8 cellular contexts compared by ENCODE assay signal in the genomic region with DNA sequence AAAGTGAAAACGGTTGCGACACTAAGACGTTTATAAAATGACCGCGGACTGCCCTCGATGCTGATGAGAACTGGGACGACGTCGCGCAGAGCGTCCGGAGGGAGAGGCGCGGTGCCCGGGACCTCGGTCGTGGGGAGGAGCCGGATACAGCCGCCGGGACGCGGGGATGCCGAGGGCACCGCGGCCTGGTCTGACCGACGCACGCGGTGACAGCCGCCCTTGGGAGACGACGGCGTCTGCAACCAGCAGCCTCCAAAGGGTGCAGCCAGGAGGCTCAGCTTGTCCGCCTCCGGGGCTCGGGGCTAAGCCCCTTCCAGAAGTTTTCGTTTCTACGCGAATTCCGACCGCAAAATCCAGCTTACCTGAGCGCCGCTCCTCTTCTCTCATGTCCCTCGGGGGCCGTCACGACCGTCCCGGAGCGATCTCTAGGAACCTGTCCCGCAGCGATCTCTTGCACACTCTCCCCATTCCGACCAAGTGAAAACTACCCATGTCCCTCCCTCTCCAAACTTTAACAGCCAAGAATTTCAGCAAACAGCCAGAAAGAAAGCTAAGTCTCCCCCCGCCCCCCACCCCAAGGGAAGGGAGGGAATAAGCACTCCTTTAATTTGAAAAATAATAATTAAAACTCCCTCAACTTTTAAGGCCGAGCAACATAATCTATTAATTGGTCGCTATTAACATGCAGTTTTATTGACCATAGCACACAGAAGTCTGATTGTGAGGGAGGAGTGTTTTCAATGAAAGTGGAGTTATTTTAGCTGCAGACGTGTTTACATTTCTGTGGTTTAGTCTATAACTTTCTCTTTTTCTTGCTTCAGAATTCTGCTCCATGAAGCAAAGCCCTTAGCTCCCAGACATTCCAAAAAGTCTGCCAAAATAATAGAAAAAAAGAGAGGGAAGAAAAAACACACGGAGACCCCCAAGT.
A peak's percentile ranks its signal among the peaks of the same experiment; 100 is the strongest.
DNase-seq lines count a peak whose midpoint lies in the region; ATAC-seq and FAIRE-seq lines count a peak whose summit lies in the region.

No MANE protein-coding gene starts in this region.

- CTCF ChIA-PET in activated naive CD4-positive, alpha-beta T cell treated with anti-CD3 and anti-CD28 coated beads for 36 hours (lab: Charles Lee), result interaction anchor here (0.6 kb wide), 3 partner anchors 46 to 784 kb away, joined by 3 to 6 read pairs (median 3); a partner anchor contains a TSS

- peaks cover 48% of the 10 kb centered on the region for H3K27me3 Mint-ChIP-seq in activated naive CD4-positive, alpha-beta T cell treated with anti-CD3 and anti-CD28 coated beads for 36 hours (ENCODE audit: low read depth)
- peaks cover 57% of the 10 kb centered on the region for H3K27me3 Mint-ChIP-seq in activated naive CD8-positive, alpha-beta T cell treated with anti-CD3 and anti-CD28 coated beads, Interleukin-2, amount 50 U/mL, for 24 hours

- H3K4me1 ChIP-seq in iPS DF 6.9 (ENCODE audit: control insufficient read depth, insufficient read depth, low read length) (peaks cover 1% of the 10 kb centered on the region; the same call in 1 of the 2 replicates), small intestine (ENCODE audit: control insufficient read depth in 2 of 2, insufficient read depth in 1 of 2, low read depth in 1 of 2, low read length in 1 of 2) (peaks cover 0 to 3% of the 10 kb centered on the region in 2 donors)

- H3K4me3 Mint-ChIP-seq in activated naive CD4-positive, alpha-beta T cell treated with anti-CD3 and anti-CD28 coated beads for 36 hours, result peak overlapping the region; percentile 58
- H3K4me3 Mint-ChIP-seq in activated naive CD8-positive, alpha-beta T cell treated with anti-CD3 and anti-CD28 coated beads, Interleukin-2, amount 50 U/mL, for 24 hours, result peak overlapping the region; percentile 64

- H3K36me3 ChIP-seq in iPS DF 6.9 (ENCODE audit: control insufficient read depth, insufficient read depth, low read length) (no peaks in the 10 kb centered on the region; the same call in 1 of the 2 replicates), small intestine (ENCODE audit: control insufficient read depth in 2 of 2, insufficient read depth in 2 of 2, low read length in 2 of 2) (no peaks in the 10 kb centered on the region)

- H3K9me3 Mint-ChIP-seq in activated naive CD4-positive, alpha-beta T cell treated with anti-CD3 and anti-CD28 coated beads for 36 hours, result no peaks in the 10 kb centered on the region
- H3K9me3 Mint-ChIP-seq in activated naive CD8-positive, alpha-beta T cell treated with anti-CD3 and anti-CD28 coated beads, Interleukin-2, amount 50 U/mL, for 24 hours, result no peaks in the 10 kb centered on the region

- intact Hi-C loops in activated naive CD4-positive, alpha-beta T cell treated with anti-CD3 and anti-CD28 coated beads for 36 hours (cut with micrococcal nuclease), result no loop called here

- FAIRE-seq in small intestine (lab: Jason Lieb, UNC), result no peak

- peak; percentile 52 for ATAC-seq in activated naive CD8-positive, alpha-beta T cell treated with anti-CD3 and anti-CD28 coated beads, Interleukin-2, amount 50 U/mL, for 24 hours
- ATAC-seq in HG03025 (IDR thresholded peaks at IDR 0.05; ENCODE audit: low FRiP score, unreplicated experiment), result no peak

- H3K9me3 ChIP-seq in iPS DF 6.9 (ENCODE audit: control insufficient read depth, insufficient read depth, low read length), result no peaks in the 10 kb centered on the region
- H3K9me3 ChIP-seq in small intestine (ENCODE audit: control insufficient read depth, low read depth), result no peaks in the 10 kb centered on the region

- H3K27ac Mint-ChIP-seq in activated naive CD4-positive, alpha-beta T cell treated with anti-CD3 and anti-CD28 coated beads for 36 hours, result no peak overlapping the region
- no peak overlapping the region for H3K27ac Mint-ChIP-seq in activated naive CD8-positive, alpha-beta T cell treated with anti-CD3 and anti-CD28 coated beads, Interleukin-2, amount 50 U/mL, for 24 hours

- peak; percentile 12 for DNase-seq in activated naive CD4-positive, alpha-beta T cell treated with anti-CD3 and anti-CD28 coated beads for 36 hours
- DNase-seq in activated naive CD4-positive, alpha-beta T cell (lab: John Stamatoyannopoulos, UW), result no peak
- DNase-seq in activated naive CD8-positive, alpha-beta T cell treated with anti-CD3 and anti-CD28 coated beads, Interleukin-2, amount 50 U/mL, for 24 hours, result peak; percentile 16
- DNase-seq in iPS DF 6.9 (ENCODE audit: low read depth, low spot score) (no peak), small intestine (peak; percentile 30), HuH-7 (ENCODE audit: low spot score) (no peak), NCI-H2081 (lab: John Stamatoyannopoulos, UW) (no peak)

- H3K27me3 ChIP-seq in iPS DF 6.9 (ENCODE audit: control insufficient read depth, insufficient read depth, low read length) (peaks cover 8% of the 10 kb centered on the region), small intestine (ENCODE audit: control insufficient read depth in 2 of 2, insufficient read depth in 2 of 2, low read length in 2 of 2) (peaks cover 11 to 19% of the 10 kb centered on the region in 2 donors)

- no peak overlapping the region for H3K27ac ChIP-seq in iPS DF 6.9 (ENCODE audit: low read length)
- H3K27ac ChIP-seq in small intestine (ENCODE audit: low read depth in 1 of 2, low read length in 1 of 2), result peak overlapping the region in 1 of 2 donors; percentile 38

- peaks cover 15% of the 10 kb centered on the region for H3K4me1 Mint-ChIP-seq in activated naive CD4-positive, alpha-beta T cell treated with anti-CD3 and anti-CD28 coated beads for 36 hours (ENCODE audit: low read depth)
- peaks cover 10% of the 10 kb centered on the region for H3K4me1 Mint-ChIP-seq in activated naive CD8-positive, alpha-beta T cell treated with anti-CD3 and anti-CD28 coated beads, Interleukin-2, amount 50 U/mL, for 24 hours

- WGBS in iPS DF 6.9 (ENCODE audit: insufficient coverage, insufficient read length), result no CpG with 5 or more reads among the region's 57 CpGs
- 3 to 6% (median 3%) methylated on average over 49 to 57 of the region's 57 CpGs for WGBS in small intestine, 3 donors

- H3K4me3 ChIP-seq in iPS DF 6.9 (ENCODE audit: low read length), result peak overlapping the region; percentile 58
- peak overlapping the region in 1 of 2 donors; percentile 54 for H3K4me3 ChIP-seq in small intestine (ENCODE audit: low read depth in 1 of 2, low read length in 2 of 2)

- H3K36me3 Mint-ChIP-seq in activated naive CD4-positive, alpha-beta T cell treated with anti-CD3 and anti-CD28 coated beads for 36 hours (ENCODE audit: low read depth), result no peaks in the 10 kb centered on the region
- no peaks in the 10 kb centered on the region for H3K36me3 Mint-ChIP-seq in activated naive CD8-positive, alpha-beta T cell treated with anti-CD3 and anti-CD28 coated beads, Interleukin-2, amount 50 U/mL, for 24 hours (ENCODE audit: low read depth)

Comparison
In these comparisons a context has a peak if more than half of its experiments do, and no peak if none do; other contexts are left out.
1. DNase-seq: peak in activated naive CD4-positive, alpha-beta T cell treated with anti-CD3 and anti-CD28 coated beads for 36 hours (single experiment), activated naive CD8-positive, alpha-beta T cell treated with anti-CD3 and anti-CD28 coated beads, Interleukin-2, amount 50 U/mL, for 24 hours (single experiment) and small intestine (single experiment); none in activated naive CD4-positive, alpha-beta T cell (0 of 4), iPS DF 6.9 (single experiment), HuH-7 (single experiment) and NCI-H2081 (0 of 2).